Comparison of ENCODE assay signal across 8 cellular contexts in the genomic region with DNA sequence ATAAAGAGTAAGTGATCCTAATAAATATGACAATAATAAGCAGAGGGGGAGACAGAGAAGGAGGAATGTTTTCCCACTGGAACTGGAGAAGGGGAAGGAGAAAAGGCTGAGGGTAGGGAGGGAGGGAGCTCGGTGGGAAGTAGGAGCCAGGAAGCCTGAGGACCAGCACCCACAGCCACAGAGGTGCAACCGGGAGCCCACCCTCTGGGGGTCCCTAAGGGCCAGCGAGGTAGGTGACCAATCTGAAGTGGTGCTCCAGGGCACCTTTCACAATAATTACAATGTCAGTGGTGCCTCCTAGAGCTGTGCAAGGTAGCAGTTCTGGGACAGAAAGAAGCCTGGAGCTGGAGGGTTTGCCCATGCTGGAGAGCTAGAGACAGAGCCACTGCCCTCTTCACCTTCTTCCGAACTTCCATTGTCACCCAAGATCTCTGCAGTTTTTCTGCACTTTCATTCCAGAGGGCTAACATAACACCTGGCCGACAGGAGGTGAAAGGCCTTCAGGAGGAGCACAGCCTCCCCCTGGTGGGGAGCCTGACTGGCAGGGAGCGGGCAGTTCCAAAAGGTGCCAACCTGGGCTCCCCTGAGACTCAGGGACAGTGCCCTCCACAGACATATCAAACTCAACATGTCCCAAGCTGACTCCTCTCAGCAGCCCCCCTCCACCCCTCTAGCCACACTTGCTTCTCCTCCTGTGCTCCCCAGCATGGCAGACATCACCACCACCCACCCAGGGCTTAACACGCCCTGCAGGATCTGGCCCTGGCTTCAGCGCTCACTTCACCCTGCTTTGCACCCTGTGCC. TPM values are rescaled to one million over a fixed set of nuclear protein-coding genes. Genes with fewer than 3 reads are reported as not detected.
DNase-seq lines count a peak whose midpoint lies in the region; ATAC-seq and TF ChIP-seq lines count a peak whose summit lies in the region.

No MANE protein-coding gene starts in this region.

- DNase-seq in AG09309 (ENCODE audit: low read depth) (no peak), GM13976 (ENCODE audit: low spot score) (peak; percentile 42), kidney glomerular epithelial cell (lab: John Stamatoyannopoulos, UW) (peak; percentile 45), NCI-H2227 treated with DMSO at 0.1 percent for 48 hours (lab: John Stamatoyannopoulos, UW) (no peak), mesenteric fat pad (ENCODE audit: low spot score) (no peak)
- DNase-seq in activated CD4-positive, alpha-beta T cell treated with anti-CD3 and anti-CD28 coated beads, Interleukin-2, amount 50 U/mL, for 48 hours = peak; percentile 21 to 29

- no peak overlapping the region for H3K4me3 ChIP-seq in AG09309 (ENCODE audit: control insufficient read depth, low read depth, low read length)

- peak; percentile 56 for TF ChIP-seq CTCF in AG09309 (IDR thresholded peaks at IDR 0.05; ENCODE audit: control insufficient read depth, insufficient read depth, low read depth, low read length, missing control alignments)
- TF ChIP-seq CTCF in GM13976 (IDR thresholded peaks at IDR 0.05; ENCODE audit: borderline replicate concordance, control extremely low read depth, extremely low read depth, insufficient read depth, missing control alignments) = peak; percentile 48

- in situ Hi-C loops in GM13976 (cut with MboI; ENCODE audit: low sequenced_read_pairs, unreplicated experiment) = loop anchor here (5.0 to 10.0 kb wide), 2 partner anchors 338 to 436 kb away; partner anchors contain the start of gene GNAI3

- ATAC-seq in GM21737 (IDR thresholded peaks at IDR 0.05; ENCODE audit: unreplicated experiment) (no peak), HG02840 (IDR thresholded peaks at IDR 0.05; ENCODE audit: low FRiP score, unreplicated experiment) (no peak)

RNA-seq across cellular contexts. Expression of gene AHCYL1, which starts 4.0 kb away (rescaled TPM):
- 123 TPM for total RNA-seq in mesenteric fat pad

RNA-seq across cellular contexts. Expression of gene STRIP1, which starts 53.9 kb away (rescaled TPM):
- total RNA-seq in mesenteric fat pad = 28.3 TPM

Comparison
In these comparisons a context has a peak if more than half of its experiments do, and no peak if none do; other contexts are left out.
1. DNase-seq: peak in GM13976 (single experiment), activated CD4-positive, alpha-beta T cell treated with anti-CD3 and anti-CD28 coated beads, Interleukin-2, amount 50 U/mL, for 48 hours (2 of 2) and kidney glomerular epithelial cell (single experiment); none in AG09309 (single experiment), NCI-H2227 treated with DMSO at 0.1 percent for 48 hours (single experiment) and mesenteric fat pad (single experiment).